1 cellular context compared by ENCODE assay signal in the genomic region with DNA sequence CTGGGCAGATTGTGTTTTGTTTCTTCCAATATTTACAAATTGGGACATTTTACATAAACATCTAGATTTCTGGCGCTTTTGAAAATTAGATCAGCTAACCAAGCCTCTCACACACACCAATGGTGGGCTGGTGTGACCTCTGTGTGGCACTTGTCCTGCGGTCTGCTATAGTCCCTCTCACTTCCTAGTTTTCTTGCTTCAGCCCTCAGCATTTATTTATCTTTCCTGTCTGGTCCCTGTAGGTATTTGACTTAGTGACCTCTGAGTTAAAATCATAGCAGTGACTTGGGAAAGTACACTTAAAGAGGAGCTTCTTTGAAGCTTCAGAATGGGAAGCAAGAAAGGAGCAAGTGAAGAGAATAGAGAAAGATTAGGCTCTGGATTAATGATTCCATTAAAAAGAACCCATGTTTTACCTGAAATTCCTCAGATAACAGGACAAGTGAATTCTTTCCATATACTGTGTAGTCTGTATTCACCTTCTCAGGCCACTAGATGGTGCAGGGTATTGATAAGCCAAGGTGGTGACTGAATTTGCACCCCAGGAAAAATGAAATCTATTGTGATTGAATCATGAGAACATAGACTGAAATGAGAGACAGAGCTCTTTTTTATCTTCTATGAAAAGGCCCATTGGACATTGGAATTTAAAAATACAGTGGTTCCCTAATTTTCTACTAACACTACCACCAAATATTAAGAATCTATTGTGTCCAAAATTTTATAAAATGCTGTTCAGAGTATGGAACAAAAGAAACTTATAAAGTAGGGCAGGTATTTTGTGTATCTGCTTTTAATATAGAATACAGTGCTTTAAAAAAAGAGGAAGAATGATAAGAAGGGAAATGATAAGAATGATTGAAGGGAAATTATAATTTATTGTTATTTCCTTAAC.
TF ChIP-seq lines count a peak whose summit lies in the region.

No MANE protein-coding gene starts in this region.

TF ChIP-seq in HEK293, 187 proteins besides CTCF, POLR2A, EP300 and RAD21 (continued from another document):
- no peak for TF ChIP-seq ZNF791 (tag by site-specific recombination; IDR thresholded peaks at IDR 0.05)
TF ChIP-seq in HEK293: peak in this region for 3.
